Comparison of ENCODE assay signal across 18 cellular contexts in the genomic region with DNA sequence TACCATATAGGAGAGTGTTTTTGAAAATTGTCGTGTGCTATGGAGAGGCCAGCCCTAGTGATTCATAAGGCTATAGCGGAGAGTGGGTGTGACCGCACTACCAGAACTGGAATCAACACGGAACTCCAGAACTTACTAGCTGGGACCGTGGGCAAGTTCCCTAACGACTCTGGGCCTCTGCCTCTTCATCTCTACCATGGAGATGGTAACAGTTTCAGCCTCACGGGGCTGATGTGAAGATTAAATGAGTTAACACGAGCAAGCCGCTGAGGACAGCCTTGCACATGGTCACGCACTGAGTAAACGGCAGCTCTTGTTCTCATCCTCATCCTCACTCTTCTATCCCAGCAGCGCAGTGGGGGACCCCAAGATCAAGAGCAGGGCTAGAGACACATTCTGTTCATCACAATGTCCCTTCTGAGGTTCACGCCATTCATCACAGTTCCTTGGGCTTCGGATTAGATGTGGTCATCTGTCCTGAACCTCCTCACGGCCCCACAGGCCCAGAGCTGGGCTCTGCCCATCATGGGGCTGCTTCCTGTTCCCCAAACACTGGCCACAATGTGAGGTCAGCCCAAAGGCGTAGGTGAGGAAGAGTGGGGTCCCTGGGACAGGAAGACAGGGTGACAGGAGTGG. TPM values are rescaled to one million over a fixed set of nuclear protein-coding genes. Genes with fewer than 3 reads are reported as not detected.
DNase-seq lines count a peak whose midpoint lies in the region; ATAC-seq lines count a peak whose summit lies in the region.
"Had no signal": no experiment of that assay in that cellular context is flagged by ENCODE, and none has a peak within 500 bp of the region (broad histone marks: within the 10 kb centered on the region; RNA-seq: fewer than 3 reads in every experiment).

No MANE protein-coding gene starts in this region.

- peaks cover 81% of the 10 kb centered on the region for H3K4me1 Mint-ChIP-seq in activated naive CD4-positive, alpha-beta T cell treated with anti-CD3 and anti-CD28 coated beads for 36 hours (ENCODE audit: low read depth)
- H3K4me1 Mint-ChIP-seq in activated naive CD8-positive, alpha-beta T cell treated with anti-CD3 and anti-CD28 coated beads, Interleukin-2, amount 50 U/mL, for 24 hours = peaks cover 82% of the 10 kb centered on the region

- H3K27me3 Mint-ChIP-seq in activated naive CD4-positive, alpha-beta T cell treated with anti-CD3 and anti-CD28 coated beads for 36 hours (ENCODE audit: low read depth) = no peaks in the 10 kb centered on the region
- H3K27me3 Mint-ChIP-seq in activated naive CD8-positive, alpha-beta T cell treated with anti-CD3 and anti-CD28 coated beads, Interleukin-2, amount 50 U/mL, for 24 hours = no peaks in the 10 kb centered on the region

- H3K9me3 Mint-ChIP-seq in activated naive CD4-positive, alpha-beta T cell treated with anti-CD3 and anti-CD28 coated beads for 36 hours = no peaks in the 10 kb centered on the region
- H3K9me3 Mint-ChIP-seq in activated naive CD8-positive, alpha-beta T cell treated with anti-CD3 and anti-CD28 coated beads, Interleukin-2, amount 50 U/mL, for 24 hours = no peaks in the 10 kb centered on the region

- H3K27ac Mint-ChIP-seq in activated naive CD4-positive, alpha-beta T cell treated with anti-CD3 and anti-CD28 coated beads for 36 hours = peak overlapping the region; percentile 80
- peak overlapping the region; percentile 76 for H3K27ac Mint-ChIP-seq in activated naive CD8-positive, alpha-beta T cell treated with anti-CD3 and anti-CD28 coated beads, Interleukin-2, amount 50 U/mL, for 24 hours

- ATAC-seq in activated naive CD8-positive, alpha-beta T cell treated with anti-CD3 and anti-CD28 coated beads, Interleukin-2, amount 50 U/mL, for 24 hours = peak; percentile 59
- ATAC-seq in HG02623 (IDR thresholded peaks at IDR 0.05; ENCODE audit: unreplicated experiment) (no peak), HG03442 (IDR thresholded peaks at IDR 0.05; ENCODE audit: unreplicated experiment) (no peak)
- ATAC-seq: GM12878, left cardiac atrium had no signal

- H3K4me3 Mint-ChIP-seq in activated naive CD4-positive, alpha-beta T cell treated with anti-CD3 and anti-CD28 coated beads for 36 hours = no peak overlapping the region
- no peak overlapping the region for H3K4me3 Mint-ChIP-seq in activated naive CD8-positive, alpha-beta T cell treated with anti-CD3 and anti-CD28 coated beads, Interleukin-2, amount 50 U/mL, for 24 hours

- peak; percentile 60 for DNase-seq in activated naive CD4-positive, alpha-beta T cell treated with anti-CD3 and anti-CD28 coated beads for 36 hours
- no peak for DNase-seq in activated naive CD4-positive, alpha-beta T cell treated with anti-CD3 and anti-CD28 coated beads, Interleukin-2, amount 50 U/mL, for 16 hours
- DNase-seq in activated CD4-positive, CD25-positive, alpha-beta regulatory T cell treated with anti-CD3 and anti-CD28 coated beads, Interleukin-2, amount 50 U/mL, for 72 hours = peak; percentile 32
- no peak for DNase-seq in activated naive CD8-positive, alpha-beta T cell treated with anti-CD3 and anti-CD28 coated beads, Interleukin-2, amount 50 U/mL, for 24 hours
- peak; percentile 70 for DNase-seq in stimulated activated CD8-positive, alpha-beta memory T cell treated with anti-CD3 and anti-CD28 coated beads, Interleukin-4, amount 100 ng/mL, for 48 hours
- DNase-seq in NCI-H2107 (lab: John Stamatoyannopoulos, UW) = no peak
- DNase-seq: activated gamma-delta T cell, hippocampal formation, left cardiac atrium, NCI-H187 treated with DMSO at 0.1 percent for 48 hours, NCI-H524 treated with DMSO at 0.1 percent for 48 hours, substantia nigra had no signal

- CTCF ChIA-PET in activated naive CD4-positive, alpha-beta T cell treated with anti-CD3 and anti-CD28 coated beads for 36 hours (lab: Charles Lee) = interaction anchor here (0.6 to 1.8 kb wide), 4 partner anchors 8 to 50 kb away, joined by 3 to 4 read pairs (median 4); no protein-coding TSS in a partner anchor

- intact Hi-C loops in activated naive CD4-positive, alpha-beta T cell treated with anti-CD3 and anti-CD28 coated beads for 36 hours (cut with micrococcal nuclease) = no loop called here

- peaks cover 70% of the 10 kb centered on the region for H3K36me3 Mint-ChIP-seq in activated naive CD4-positive, alpha-beta T cell treated with anti-CD3 and anti-CD28 coated beads for 36 hours (ENCODE audit: low read depth)
- H3K36me3 Mint-ChIP-seq in activated naive CD8-positive, alpha-beta T cell treated with anti-CD3 and anti-CD28 coated beads, Interleukin-2, amount 50 U/mL, for 24 hours (ENCODE audit: low read depth) = peaks cover 48% of the 10 kb centered on the region

RNA-seq across cellular contexts. Expression of gene CD5, which starts 47.2 kb away (rescaled TPM):
- total RNA-seq in activated naive CD4-positive, alpha-beta T cell treated with anti-CD3 and anti-CD28 coated beads for 36 hours = 100 to 1,000 TPM; 228 to 232 TPM
- total RNA-seq: Caco-2, OCI-LY7, SJSA1 had no signal

Comparison
In these comparisons a context has a peak if more than half of its experiments do, and no peak if none do; other contexts are left out.
1. DNase-seq: peak in activated naive CD4-positive, alpha-beta T cell treated with anti-CD3 and anti-CD28 coated beads for 36 hours (single experiment), activated CD4-positive, CD25-positive, alpha-beta regulatory T cell treated with anti-CD3 and anti-CD28 coated beads, Interleukin-2, amount 50 U/mL, for 72 hours (single experiment) and stimulated activated CD8-positive, alpha-beta memory T cell treated with anti-CD3 and anti-CD28 coated beads, Interleukin-4, amount 100 ng/mL, for 48 hours (single experiment); none in activated naive CD4-positive, alpha-beta T cell treated with anti-CD3 and anti-CD28 coated beads, Interleukin-2, amount 50 U/mL, for 16 hours (single experiment), activated naive CD8-positive, alpha-beta T cell treated with anti-CD3 and anti-CD28 coated beads, Interleukin-2, amount 50 U/mL, for 24 hours (single experiment) and NCI-H2107 (single experiment).